In genomic region chr4:183099537-183100297, GRCh38 we compare ENCODE assay signal across 8 cellular contexts. TPM values are rescaled to one million over a fixed set of nuclear protein-coding genes. Genes with fewer than 3 reads are reported as not detected.
DNase-seq lines count a peak whose midpoint lies in the region; FAIRE-seq and TF ChIP-seq lines count a peak whose summit lies in the region.

No MANE protein-coding gene starts in this region.

- peaks cover 40% of the 10 kb centered on the region for H4K20me1 ChIP-seq in astrocyte (ENCODE audit: insufficient read depth, low read length)
- no peaks in the 10 kb centered on the region for H4K20me1 ChIP-seq in Karpas-422 (ENCODE audit: insufficient read depth, low read depth, low read length)

- H3K79me2 ChIP-seq in astrocyte (ENCODE audit: insufficient read depth, low read length): peaks cover 55% of the 10 kb centered on the region
- H3K79me2 ChIP-seq in Karpas-422 (ENCODE audit: low read length): no peaks in the 10 kb centered on the region

- no peaks in the 10 kb centered on the region for H3K9me3 Mint-ChIP-seq in astrocyte (ENCODE audit: unreplicated experiment)

- peak overlapping the region; percentile 93 for H3K4me3 Mint-ChIP-seq in astrocyte (ENCODE audit: unreplicated experiment)

- H3K9me3 ChIP-seq in MG63 (no peaks in the 10 kb centered on the region), astrocyte (ENCODE audit: insufficient read depth, low read depth, low read length) (no peaks in the 10 kb centered on the region), iPS-15b (ENCODE audit: control insufficient read depth, insufficient read depth, low read length) (no peaks in the 10 kb centered on the region), Karpas-422 (ENCODE audit: low read length) (no peaks in the 10 kb centered on the region)

- no peaks in the 10 kb centered on the region for H3K36me3 Mint-ChIP-seq in astrocyte (ENCODE audit: low read depth, unreplicated experiment)

- H3K27me3 ChIP-seq in MG63 (no peaks in the 10 kb centered on the region), astrocyte (ENCODE audit: insufficient read depth, low read length) (no peaks in the 10 kb centered on the region), iPS-15b (ENCODE audit: control insufficient read depth, insufficient read depth, low read length) (peaks cover 18% of the 10 kb centered on the region), Karpas-422 (ENCODE audit: low read length) (no peaks in the 10 kb centered on the region)

- H3K27ac ChIP-seq in astrocyte (ENCODE audit: low read depth, low read length): peak overlapping the region; percentile 91
- H3K27ac ChIP-seq in Karpas-422 (ENCODE audit: low read length): no peak overlapping the region

- peak overlapping the region; percentile 91 for H3K27ac Mint-ChIP-seq in astrocyte (ENCODE audit: unreplicated experiment)

- H3K4me2 ChIP-seq in astrocyte (ENCODE audit: low read length) (peak overlapping the region; percentile 87), Karpas-422 (ENCODE audit: low read depth, low read length, poor library complexity, severe bottlenecking) (no peak overlapping the region)

- no peak for TF ChIP-seq CTCF in astrocyte (IDR thresholded peaks at IDR 0.05; ENCODE audit: insufficient read depth, low read depth, low read length)

- H3K4me1 Mint-ChIP-seq in astrocyte (ENCODE audit: low read depth, unreplicated experiment): peaks cover 12% of the 10 kb centered on the region

- H3K4me3 ChIP-seq in MG63: peak overlapping the region; percentile 68
- H3K4me3 ChIP-seq in astrocyte (ENCODE audit: insufficient read depth, low read depth, low read length): peak overlapping the region; percentile 82
- H3K4me3 ChIP-seq in iPS-15b (ENCODE audit: low read depth, low read length): peak overlapping the region; percentile 77
- peak overlapping the region; percentile 90 for H3K4me3 ChIP-seq in skeletal muscle cell (ENCODE audit: low read depth, low read length)
- H3K4me3 ChIP-seq in Karpas-422 (ENCODE audit: low read length): no peak overlapping the region

- DNase-seq in NCI-H510A (lab: John Stamatoyannopoulos, UW) (peak; percentile 20), NCI-H510A treated with DMSO at 0.1 percent for 48 hours (lab: John Stamatoyannopoulos, UW) (no peak), MG63 (peak; percentile 42), astrocyte (ENCODE audit: low read depth) (no peak), skeletal muscle cell (ENCODE audit: low read depth) (no peak), Karpas-422 (no peak), pons (ENCODE audit: low spot score) (no peak)

- H3K36me3 ChIP-seq in MG63 (no peaks in the 10 kb centered on the region; the same call in 1 of the 2 replicates), astrocyte (ENCODE audit: insufficient read depth, low read length) (no peaks in the 10 kb centered on the region), iPS-15b (ENCODE audit: control insufficient read depth, insufficient read depth, low read length) (no peaks in the 10 kb centered on the region), Karpas-422 (ENCODE audit: insufficient read depth, low read length) (no peaks in the 10 kb centered on the region)

- no peaks in the 10 kb centered on the region for H3K27me3 Mint-ChIP-seq in astrocyte (ENCODE audit: low read depth, unreplicated experiment)

- H2AFZ ChIP-seq in astrocyte (ENCODE audit: low read depth, low read length) (peak overlapping the region; percentile 77), Karpas-422 (ENCODE audit: low read length) (no peak overlapping the region)

- no peaks in the 10 kb centered on the region for H3K9me2 ChIP-seq in Karpas-422 (replicated peaks; ENCODE audit: insufficient read depth, low read length)

- no peak for FAIRE-seq in astrocyte (lab: Jason Lieb, UNC)

- H3K4me1 ChIP-seq in astrocyte (ENCODE audit: insufficient read depth, low read length) (peaks cover 10% of the 10 kb centered on the region), iPS-15b (ENCODE audit: control insufficient read depth, insufficient read depth, low read length) (peaks cover 21% of the 10 kb centered on the region), Karpas-422 (ENCODE audit: low read length) (no peaks in the 10 kb centered on the region)

- H3K9ac ChIP-seq in astrocyte (ENCODE audit: low read length): peak overlapping the region; percentile 93
- H3K9ac ChIP-seq in iPS-15b (ENCODE audit: low read depth, low read length): peak overlapping the region; percentile 60
- H3K9ac ChIP-seq in Karpas-422 (ENCODE audit: low read length): no peak overlapping the region

RNA-seq across cellular contexts. Expression of gene WWC2, which starts 0.7 kb away (rescaled TPM):
- total RNA-seq in MG63 (2014; rRNA removed; shearing (Covaris generic); ENCODE audit: low replicate concordance): 11.4 and 16.0 TPM in 2 replicates
- 51.6 and 62.6 TPM in 2 replicates for total RNA-seq in astrocyte
- total RNA-seq in Karpas-422 (2014; rRNA removed; shearing (Covaris generic); ENCODE audit: low replicate concordance): not detected in 2 replicates

Comparison
In these comparisons a context has a peak if more than half of its experiments do, and no peak if none do; other contexts are left out.
1. DNase-seq: peak in NCI-H510A (single experiment) and MG63 (single experiment); none in NCI-H510A treated with DMSO at 0.1 percent for 48 hours (single experiment), astrocyte (single experiment), skeletal muscle cell (single experiment), Karpas-422 (single experiment) and pons (single experiment).
2. RNA of gene WWC2, which starts 0.7 kb away (total RNA-seq): 51.6 to 62.6 TPM in astrocyte and 11.4 to 16.0 TPM in MG63; not detected in Karpas-422; every median in the first group is over 10 times any median in the second.